In genomic region chr10:122461729-122462532, GRCh38 we compare ENCODE assay signal across 9 cellular contexts. TPM values are rescaled to one million over a fixed set of nuclear protein-coding genes. Genes with fewer than 3 reads are reported as not detected.
A peak's percentile ranks its signal among the peaks of the same experiment; 100 is the strongest.
DNase-seq lines count a peak whose midpoint lies in the region; ATAC-seq and TF ChIP-seq lines count a peak whose summit lies in the region.
"Had no signal": no experiment of that assay in that cellular context is flagged by ENCODE, and none has a peak within 500 bp of the region (broad histone marks: within the 10 kb centered on the region; RNA-seq: fewer than 3 reads in every experiment).

No MANE protein-coding gene starts in this region.

- H3K4me1 ChIP-seq in endocrine pancreas (ENCODE audit: control insufficient read depth, insufficient read depth, low read length): no peaks in the 10 kb centered on the region
- H3K4me1 ChIP-seq in mucosa of stomach (ENCODE audit: control insufficient read depth, insufficient read depth, low read length): peaks cover 15% of the 10 kb centered on the region
- H3K4me1 ChIP-seq in aorta (ENCODE audit: control insufficient read depth in 1 of 2, insufficient read depth in 2 of 2, low read length in 2 of 2): peaks cover 1 to 3% of the 10 kb centered on the region in 2 donors

- ATAC-seq in aorta (ENCODE audit: low FRiP score) (peak; percentile 52), HG03432 (IDR thresholded peaks at IDR 0.05; ENCODE audit: unreplicated experiment) (no peak)
- ATAC-seq: GM12878 had no signal

- 0% methylated on average over 66 to 95 of the region's 95 CpGs for WGBS in aorta, 2 donors

- H3K9ac ChIP-seq in endocrine pancreas (ENCODE audit: control insufficient read depth, insufficient read depth, low read length): no peak overlapping the region
- peak overlapping the region; percentile 11 for H3K9ac ChIP-seq in mucosa of stomach (ENCODE audit: low read length)

- TF ChIP-seq CTCF in AG09309 (IDR thresholded peaks at IDR 0.05; ENCODE audit: control insufficient read depth, insufficient read depth, low read depth, low read length, missing control alignments) (no peak), GM20000 (IDR thresholded peaks at IDR 0.05; ENCODE audit: extremely low read depth, missing control alignments) (no peak)

- peak overlapping the region; percentile 85 for H3K4me3 ChIP-seq in AG09309 (ENCODE audit: control insufficient read depth, low read depth, low read length)
- peak overlapping the region; percentile 31 for H3K4me3 ChIP-seq in endocrine pancreas (ENCODE audit: control insufficient read depth, insufficient read depth, low read length)
- H3K4me3 ChIP-seq in mucosa of stomach (ENCODE audit: low read length): peak overlapping the region; percentile 38
- H3K4me3 ChIP-seq in aorta (ENCODE audit: low read length in 2 of 2): peak overlapping the region; percentile 88 to 94
- H3K4me3 ChIP-seq: GM12878 had no signal

- H3K36me3 ChIP-seq in endocrine pancreas (ENCODE audit: control insufficient read depth, insufficient read depth, low read length) (no peaks in the 10 kb centered on the region), mucosa of stomach (ENCODE audit: control insufficient read depth, insufficient read depth, low read length) (no peaks in the 10 kb centered on the region), aorta (ENCODE audit: control insufficient read depth in 1 of 2, insufficient read depth in 2 of 2, low read length in 1 of 2) (no peaks in the 10 kb centered on the region)

- peak overlapping the region; percentile 45 to 95 for H3K27ac ChIP-seq in aorta (ENCODE audit: low read depth in 1 of 2, low read length in 2 of 2)

- H3K9me3 ChIP-seq in endocrine pancreas (ENCODE audit: control insufficient read depth, low read length) (no peaks in the 10 kb centered on the region), mucosa of stomach (ENCODE audit: control insufficient read depth, low read length) (no peaks in the 10 kb centered on the region), aorta (ENCODE audit: control insufficient read depth, low read length) (no peaks in the 10 kb centered on the region)

- in situ Hi-C loops in ACHN (cut with HindIII; ENCODE audit: low pct_ligation_motif_present, low pct_unique_long_range_greater_than_20kb, low sequenced_read_pairs): no loop called here

- no peak for DNase-seq in AG09309 (ENCODE audit: low read depth)
- peak; percentile 9 for DNase-seq in NCI-H526 treated with DMSO at 0.1 percent for 48 hours (lab: John Stamatoyannopoulos, UW)
- peak; percentile 54 to 81 for DNase-seq in aorta
- no peak for DNase-seq in ACHN
- DNase-seq in GM20000 (ENCODE audit: low spot score): no peak

- peaks cover 5% of the 10 kb centered on the region for H3K27me3 ChIP-seq in endocrine pancreas (ENCODE audit: control insufficient read depth, insufficient read depth, low read length)
- H3K27me3 ChIP-seq in mucosa of stomach (ENCODE audit: control insufficient read depth, insufficient read depth, low read length): peaks cover 49% of the 10 kb centered on the region
- H3K27me3 ChIP-seq in aorta (ENCODE audit: control insufficient read depth in 1 of 2, insufficient read depth in 2 of 2, low read length in 1 of 2): no peaks in the 10 kb centered on the region

- intact Hi-C loops in aorta (cut with DNase I): loop anchor here (2.0 to 5.0 kb wide), 3 partner anchors 33 to 43 kb away; no protein-coding TSS in a partner anchor

RNA-seq across cellular contexts. Expression of gene HTRA1, which starts 0.6 kb away (rescaled TPM):
- 100 to 1,000 TPM; 261 to 386 TPM for total RNA-seq in aorta
- 100 to 1,000 TPM; 324 to 465 TPM for polyA plus RNA-seq in aorta
- total RNA-seq: GM12878 had no signal

RNA-seq across cellular contexts. Expression of gene ARMS2, which starts 7.5 kb away (rescaled TPM):
- not detected for total RNA-seq in aorta
- not detected for polyA plus RNA-seq in aorta
- total RNA-seq: GM12878 had no signal
- polyA plus RNA-seq: GM12878 had no signal

Comparison
In these comparisons a context has a peak if more than half of its experiments do, and no peak if none do; other contexts are left out.
1. DNase-seq: peak in NCI-H526 treated with DMSO at 0.1 percent for 48 hours (single experiment) and aorta (2 of 2); none in AG09309 (single experiment), ACHN (single experiment) and GM20000 (single experiment).
2. H3K4me3 ChIP-seq: peak in every context shown above with its lines; median percentile 91 in aorta; 85 in AG09309; 38 in mucosa of stomach; 31 in endocrine pancreas.